Comparison of ENCODE assay signal across 28 cellular contexts in genomic region chr1:200272669-200273068, GRCh38.
"Had no signal": no experiment of that assay in that cellular context is flagged by ENCODE, and none has a peak within 500 bp of the region (broad histone marks: within the 10 kb centered on the region; RNA-seq: fewer than 3 reads in every experiment).

No MANE protein-coding gene starts in this region.

- H3K27me3 ChIP-seq: colonic mucosa, dorsolateral prefrontal cortex, esophagus muscularis mucosa, gastrocnemius medialis, gastroesophageal sphincter, heart left ventricle, heart right ventricle had no signal

- H3K27ac ChIP-seq: colonic mucosa, coronary artery, dorsolateral prefrontal cortex, epithelial cell of prostate, esophagus muscularis mucosa, esophagus squamous epithelium, foreskin keratinocyte, gastrocnemius medialis, gastroesophageal sphincter, heart left ventricle, heart right ventricle had no signal

- H3K4me3 ChIP-seq: colonic mucosa, coronary artery, dorsolateral prefrontal cortex, esophagus muscularis mucosa, esophagus squamous epithelium, gastrocnemius medialis, gastroesophageal sphincter, heart left ventricle, heart right ventricle had no signal

- H3K36me3 ChIP-seq: colonic mucosa, esophagus muscularis mucosa, esophagus squamous epithelium, gastrocnemius medialis, gastroesophageal sphincter, heart left ventricle, heart right ventricle had no signal

- ATAC-seq: effector memory CD8-positive, alpha-beta T cell; esophagus mucosa; foreskin keratinocyte; gastrocnemius medialis; gastroesophageal sphincter; heart left ventricle; heart right ventricle had no signal

- H3K4me1 ChIP-seq: colonic mucosa, esophagus squamous epithelium, foreskin keratinocyte, gastrocnemius medialis, gastroesophageal sphincter had no signal

- H3K9me3 ChIP-seq: colonic mucosa, esophagus muscularis mucosa, esophagus squamous epithelium, gastrocnemius medialis, gastroesophageal sphincter, heart left ventricle, heart right ventricle had no signal

- FAIRE-seq: colon, endometrium, endothelial cell of umbilical vein, frontal cortex had no signal

- DNase-seq: colonic mucosa; cortex of kidney; dermis blood vessel endothelial cell; dorsolateral prefrontal cortex; effector CD4-positive, alpha-beta T cell; effector CD8-positive, alpha-beta T cell; effector memory CD4-positive, alpha-beta T cell; effector memory CD8-positive, alpha-beta T cell; endodermal cell; erythroblast; esophagus squamous epithelium; foreskin fibroblast; foreskin keratinocyte; foreskin melanocyte; gastrocnemius medialis; glutamatergic neuron; head of caudate nucleus; heart left ventricle; heart right ventricle had no signal
